Comparison of ENCODE assay signal across 24 cellular contexts in genomic region chr11:30360741-30361140, GRCh38.
"Had no signal": no experiment of that assay in that cellular context is flagged by ENCODE, and none has a peak within 500 bp of the region (broad histone marks: within the 10 kb centered on the region; RNA-seq: fewer than 3 reads in every experiment).

No MANE protein-coding gene starts in this region.

- DNase-seq: activated CD4-positive, alpha-beta memory T cell treated with anti-CD3 and anti-CD28 coated beads for 36 hours; activated CD4-positive, alpha-beta T cell treated with anti-CD3 and anti-CD28 coated beads, Interleukin-2, amount 10 ng/mL, durations not matched to agents 7 days and 5 days; activated CD4-positive, CD25-positive, alpha-beta regulatory T cell; activated CD8-positive, alpha-beta memory T cell treated with anti-CD3 and anti-CD28 coated beads for 24 hours; activated effector memory CD4-positive, alpha-beta T cell treated with anti-CD3 and anti-CD28 coated beads, Interleukin-2, amount 50 U/mL, for 16 hours; activated naive CD4-positive, alpha-beta T cell treated with Interleukin-2 at 50 U/mL for 16 hours; activated T-cell treated with anti-CD3 and anti-CD28 coated beads, Interleukin-2, amount 50 U/mL, for 4 hours; amygdala; Karpas-422; NCI-H1105 treated with DMSO at 0.1 percent for 48 hours; NCI-H1436 treated with DMSO at 0.1 percent for 48 hours; NCI-H187; NCI-H2081; NCI-H446; NCI-H524; Peyer's patch; SHP77 treated with DMSO at 0.1 percent for 48 hours; T-cell; T-helper 2 cell; T1000 had no signal

- H3K27me3 ChIP-seq: Peyer's patch had no signal

- ATAC-seq: activated T-cell treated with anti-CD3 and anti-CD28 coated beads, Interleukin-2, amount 50 U/mL, for 4 hours; K562; T-cell had no signal

- H3K9me3 ChIP-seq: Peyer's patch had no signal

- H3K4me3 ChIP-seq: K562, Peyer's patch, SK-N-MC had no signal

- H3K27ac ChIP-seq: Peyer's patch, SK-N-MC, VCaP had no signal

- H3K36me3 ChIP-seq: Peyer's patch had no signal

- H3K4me1 ChIP-seq: Peyer's patch had no signal

- FAIRE-seq: astrocyte, K562 had no signal
